Comparison of ENCODE assay signal across 8 cellular contexts in genomic region chr7:98252655-98253054, GRCh38. TPM values are rescaled to one million over a fixed set of nuclear protein-coding genes. Genes with fewer than 3 reads are reported as not detected.
DNase-seq lines count a peak whose midpoint lies in the region; ATAC-seq and TF ChIP-seq lines count a peak whose summit lies in the region.

No MANE protein-coding gene starts in this region.

- intact Hi-C loops in colonic mucosa (cut with DNase I): no loop called here

- H3K27me3 ChIP-seq in BLaER1 (no peaks in the 10 kb centered on the region), KMS-11 (ENCODE audit: insufficient read depth, low read depth) (no peaks in the 10 kb centered on the region), colonic mucosa (no peaks in the 10 kb centered on the region)

- DNase-seq in colonic mucosa (no peak), T1000 (lab: John Stamatoyannopoulos, UW) (no peak)
- no peak for DNase-seq in naive thymus-derived CD8-positive, alpha-beta T cell

- no peak for TF ChIP-seq CTCF in KMS-11 (conservative IDR thresholded peaks at IDR 0.05; ENCODE audit: low read depth, low read length)
- TF ChIP-seq CTCF in colonic mucosa (IDR thresholded peaks at IDR 0.05): no peak

- peaks cover 14% of the 10 kb centered on the region; the same call in 1 of the 2 replicates for H3K79me2 ChIP-seq in KMS-11 (ENCODE audit: insufficient read depth, low read depth)

- POLR2A ChIA-PET in naive thymus-derived CD8-positive, alpha-beta T cell (lab: Charles Lee): interaction anchor here (0.6 to 6.4 kb wide), 3 partner anchors 19 to 50 kb away, joined by 3 to 84 read pairs (median 72); partner anchors contain the start of gene BRI3

- H3K4me1 Mint-ChIP-seq in naive thymus-derived CD8-positive, alpha-beta T cell: peaks cover 28 to 74% (median 65%) of the 10 kb centered on the region in 4 donors

- H3K9ac ChIP-seq in BLaER1: peak overlapping the region; percentile 74
- peak overlapping the region; percentile 37; the same call in 1 of the 2 replicates for H3K9ac ChIP-seq in KMS-11
- peak overlapping the region; percentile 74 to 77 for H3K9ac ChIP-seq in colonic mucosa (ENCODE audit: low read depth in 2 of 2, low read length in 2 of 2)

- H3K27me3 Mint-ChIP-seq in naive thymus-derived CD8-positive, alpha-beta T cell: no peaks in the 10 kb centered on the region

- H3K27ac Mint-ChIP-seq in naive thymus-derived CD8-positive, alpha-beta T cell: peak overlapping the region; percentile 82 to 100 (median 98)

- no peaks in the 10 kb centered on the region for H3K9me3 Mint-ChIP-seq in naive thymus-derived CD8-positive, alpha-beta T cell

- H3K4me3 Mint-ChIP-seq in naive thymus-derived CD8-positive, alpha-beta T cell: peak overlapping the region; percentile 87 to 97 (median 96)

- peak overlapping the region; percentile 93 for H2AFZ ChIP-seq in KMS-11 (ENCODE audit: low read depth)

- H3K27ac ChIP-seq in BLaER1 (peak overlapping the region; percentile 72), KMS-11 (0 out of 2 replicates have a peak overlapping the region, but pooled peaks have one; percentile 25), colonic mucosa (peak overlapping the region; percentile 88)

- peaks cover 0 to 39% (median 14%) of the 10 kb centered on the region in 3 donors for H3K36me3 Mint-ChIP-seq in naive thymus-derived CD8-positive, alpha-beta T cell

- H3K4me2 ChIP-seq in BLaER1 (peak overlapping the region; percentile 98), KMS-11 (peak overlapping the region; percentile 97)

- H3K36me3 ChIP-seq in BLaER1 (peaks cover 38% of the 10 kb centered on the region), KMS-11 (ENCODE audit: insufficient read depth) (no peaks in the 10 kb centered on the region), colonic mucosa (no peaks in the 10 kb centered on the region)

- H4K20me1 ChIP-seq in BLaER1: peaks cover 26% of the 10 kb centered on the region; the same call in 1 of the 2 replicates
- no peaks in the 10 kb centered on the region for H4K20me1 ChIP-seq in KMS-11 (ENCODE audit: insufficient read depth)

- no peak for ATAC-seq in naive thymus-derived CD8-positive, alpha-beta T cell
- ATAC-seq in GM21786 (IDR thresholded peaks at IDR 0.05; ENCODE audit: unreplicated experiment) (no peak), GM19397 (IDR thresholded peaks at IDR 0.05; ENCODE audit: unreplicated experiment) (no peak), HG03045 (IDR thresholded peaks at IDR 0.05; ENCODE audit: unreplicated experiment) (no peak)

- H3K4me3 ChIP-seq in BLaER1 (peak overlapping the region; percentile 84), KMS-11 (IDR thresholded peaks at IDR 0.05; ENCODE audit: insufficient read depth, low read depth, low read length) (no peak overlapping the region), colonic mucosa (peak overlapping the region; percentile 70)

- H3K4me1 ChIP-seq in BLaER1 (peaks cover 46% of the 10 kb centered on the region), KMS-11 (ENCODE audit: low read depth, poor library complexity, severe bottlenecking) (peaks cover 22% of the 10 kb centered on the region), colonic mucosa (peaks cover 8% of the 10 kb centered on the region)

- H3K9me3 ChIP-seq in BLaER1 (no peaks in the 10 kb centered on the region), colonic mucosa (no peaks in the 10 kb centered on the region)

RNA-seq across cellular contexts. Expression of gene TECPR1, which starts 0.6 kb away (rescaled TPM):
- total RNA-seq in colonic mucosa: 10 to 100 TPM; 20.3 to 44.5 TPM
- total RNA-seq in naive thymus-derived CD8-positive, alpha-beta T cell: 100 to 1,000 TPM; 174 to 181 TPM
- polyA plus RNA-seq in naive thymus-derived CD8-positive, alpha-beta T cell: 10 to 100 TPM; 18.5 to 40.2 (median 26.1) TPM

RNA-seq across cellular contexts. Expression of gene BRI3, which starts 28.8 kb away (rescaled TPM):
- total RNA-seq in colonic mucosa: 100 to 1,000 TPM; 152 to 187 TPM
- total RNA-seq in naive thymus-derived CD8-positive, alpha-beta T cell: 10 to 100 TPM; 77.1 to 86.2 TPM
- polyA plus RNA-seq in naive thymus-derived CD8-positive, alpha-beta T cell: 10 to 100 TPM; 15.1 to 18.8 (median 15.8) TPM

RNA-seq across cellular contexts. Expression of gene BHLHA15, which starts 41.4 kb away (rescaled TPM):
- total RNA-seq in colonic mucosa: 1 to 10 TPM in 1 of 2 donors, under 1 TPM in 1; 0.67 to 2.4 TPM
- total RNA-seq in naive thymus-derived CD8-positive, alpha-beta T cell: not detected
- polyA plus RNA-seq in naive thymus-derived CD8-positive, alpha-beta T cell: under 1 TPM in 1 of 3 donors, not detected in 2; 0.47 TPM

Comparison
In these comparisons a context has a peak if more than half of its experiments do, and no peak if none do; other contexts are left out.
1. H3K27ac ChIP-seq: peak in every context shown above with its lines; median percentile 88 in colonic mucosa; 72 in BLaER1; 25 in KMS-11.